18 cellular contexts compared by ENCODE assay signal in genomic region chr1:14949836-14950674, GRCh38.
DNase-seq lines count a peak whose midpoint lies in the region; ATAC-seq and TF ChIP-seq lines count a peak whose summit lies in the region.
"Had no signal": no experiment of that assay in that cellular context is flagged by ENCODE, and none has a peak within 500 bp of the region (broad histone marks: within the 10 kb centered on the region; RNA-seq: fewer than 3 reads in every experiment).

No MANE protein-coding gene starts in this region.

- H3K27ac ChIP-seq in ascending aorta (peak overlapping the region; percentile 77 to 93), layer of hippocampus (ENCODE audit: low read depth, low read length) (peak overlapping the region; percentile 21), subcutaneous abdominal adipose tissue (ENCODE audit: low read depth, low read length) (peak overlapping the region; percentile 50)
- H3K27ac ChIP-seq: SJSA1 had no signal

- no peak overlapping the region for H3K9ac ChIP-seq in subcutaneous abdominal adipose tissue (ENCODE audit: low read length in 5 of 5)

- H3K27me3 ChIP-seq in ascending aorta (no peaks in the 10 kb centered on the region), layer of hippocampus (ENCODE audit: control insufficient read depth, insufficient read depth, low read length) (no peaks in the 10 kb centered on the region), subcutaneous abdominal adipose tissue (ENCODE audit: control insufficient read depth in 5 of 5, insufficient read depth in 4 of 5, low read length in 5 of 5) (no peaks in the 10 kb centered on the region)
- H3K27me3 ChIP-seq: SJSA1 had no signal

- ATAC-seq in GM19452 (IDR thresholded peaks at IDR 0.05; ENCODE audit: unreplicated experiment) (no peak), GM18870 (IDR thresholded peaks at IDR 0.05; ENCODE audit: unreplicated experiment) (no peak)
- ATAC-seq: activated CD4-positive, CD25-positive, alpha-beta regulatory T cell treated with anti-CD3 and anti-CD28 coated beads, Interleukin-2, amount 50 U/mL, for 24 hours; Panc1; stimulated activated memory B cell treated with anti-CD40 and anti-IgM and Interleukin-4, amounts not matched to agents 10 μg/mL and 1 μg/mL and 100 μg/mL, for 72 hours had no signal

- no peak for TF ChIP-seq CTCF in ascending aorta (IDR thresholded peaks at IDR 0.05)

- peak; percentile 25 for DNase-seq in GF-D8 (lab: John Stamatoyannopoulos, UW)
- DNase-seq in ascending aorta (ENCODE audit: low spot score in 2 of 2) = no peak
- DNase-seq in NCI-H2227 (lab: John Stamatoyannopoulos, UW; ENCODE audit: unreplicated experiment) = no peak
- DNase-seq in activated CD8-positive, alpha-beta memory T cell treated with anti-CD3 and anti-CD28 coated beads, Interleukin-2, amount 50 U/mL, for 48 hours = no peak
- DNase-seq: CD8-positive, alpha-beta memory T cell; central memory CD4-positive, alpha-beta T cell; EL; NCI-H1417; stimulated activated CD4-positive, alpha-beta T cell treated with anti-CD3 and anti-CD28 coated beads, Interleukin-15, amount 100 ng/mL, for 24 hours; T-helper 2 cell had no signal

- H3K9me3 ChIP-seq in ascending aorta (no peaks in the 10 kb centered on the region), subcutaneous abdominal adipose tissue (ENCODE audit: control insufficient read depth in 5 of 5, low read length in 5 of 5) (peaks cover 0 to 6% (median 5%) of the 10 kb centered on the region in 5 donors)
- H3K9me3 ChIP-seq: SJSA1 had no signal

- intact Hi-C loops in ascending aorta (cut with DNase I) = loop anchor here (1.0 kb wide), 1 partner anchor 18 kb away; no protein-coding TSS in a partner anchor

- H3K4me1 ChIP-seq in ascending aorta = peaks cover 5 to 26% of the 10 kb centered on the region in 2 donors
- peaks cover 13 to 70% (median 61%) of the 10 kb centered on the region in 5 donors for H3K4me1 ChIP-seq in subcutaneous abdominal adipose tissue (ENCODE audit: control insufficient read depth in 5 of 5, insufficient read depth in 5 of 5, low read length in 5 of 5)

- H3K4me3 ChIP-seq in ascending aorta (no peak overlapping the region), subcutaneous abdominal adipose tissue (ENCODE audit: low read depth in 1 of 5, low read length in 5 of 5) (no peak overlapping the region)
- H3K4me3 ChIP-seq: SJSA1 had no signal

- H3K36me3 ChIP-seq in ascending aorta (no peaks in the 10 kb centered on the region), subcutaneous abdominal adipose tissue (ENCODE audit: control insufficient read depth in 5 of 5, insufficient read depth in 5 of 5, low read length in 5 of 5) (no peaks in the 10 kb centered on the region)
- H3K36me3 ChIP-seq: SJSA1 had no signal

Comparison
In these comparisons a context has a peak if more than half of its experiments do, and no peak if none do; other contexts are left out.
1. H3K27ac ChIP-seq: peak in every context shown above with its lines; median percentile 85 in ascending aorta; 50 in subcutaneous abdominal adipose tissue; 21 in layer of hippocampus.